In the genomic region with DNA sequence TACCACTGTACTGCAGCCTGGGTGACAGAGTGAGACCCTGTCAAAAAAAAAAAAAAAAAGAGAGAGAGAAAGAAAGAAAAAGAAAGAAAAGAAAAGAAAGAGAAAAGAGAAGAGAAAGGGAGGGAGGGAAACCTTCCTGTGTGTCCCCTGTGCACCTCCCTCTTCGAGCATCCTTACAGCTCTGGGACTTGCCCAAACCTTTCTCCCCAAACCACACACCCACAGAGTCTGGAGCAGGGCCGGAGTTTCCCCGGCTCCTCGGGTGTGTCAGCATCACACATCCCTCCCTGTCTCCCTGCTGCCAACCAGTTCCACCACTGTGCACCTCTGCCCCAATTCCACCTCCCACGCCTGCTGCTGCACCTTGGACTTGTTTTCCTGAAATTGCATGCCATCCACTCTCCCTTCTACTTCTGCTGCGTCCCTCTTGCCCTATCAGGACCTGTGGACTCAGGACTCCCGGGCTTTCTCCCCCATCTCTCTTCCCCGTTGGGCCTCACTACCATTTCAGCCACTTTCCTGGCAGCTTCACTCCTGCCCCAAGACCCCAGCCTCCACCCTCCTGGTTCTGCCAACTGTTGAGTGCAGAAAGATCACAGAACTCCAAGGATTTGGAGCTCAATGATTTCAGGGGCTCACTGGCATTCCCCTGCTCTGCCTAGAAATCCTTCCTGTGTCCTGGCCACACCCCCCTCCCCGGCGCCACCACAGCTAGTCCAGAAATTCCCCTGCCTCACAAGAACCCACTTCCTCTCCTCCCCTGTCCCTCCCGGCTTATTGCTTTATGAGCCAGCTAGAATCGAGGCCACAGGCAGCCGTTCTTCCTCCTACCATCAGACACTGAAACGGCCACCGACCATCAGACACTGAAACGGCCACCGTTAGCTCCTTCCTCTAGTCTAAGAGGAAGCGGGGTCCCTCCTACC, we compare ENCODE assay signal across 8 cellular contexts. TPM values are rescaled to one million over a fixed set of nuclear protein-coding genes. Genes with fewer than 3 reads are reported as not detected.
DNase-seq lines count a peak whose midpoint lies in the region; ATAC-seq and TF ChIP-seq lines count a peak whose summit lies in the region.

No MANE protein-coding gene starts in this region.

- H3K27me3 ChIP-seq in CD4-positive, alpha-beta T cell (ENCODE audit: control insufficient read depth, insufficient read depth, low read length): no peaks in the 10 kb centered on the region
- H3K27me3 ChIP-seq in heart right ventricle: no peaks in the 10 kb centered on the region
- H3K27me3 ChIP-seq in spleen (replicated peaks in 1 of 7): no peaks in the 10 kb centered on the region

- H3K4me3 Mint-ChIP-seq in CD4-positive, alpha-beta T cell: peak overlapping the region; percentile 55
- H3K4me3 Mint-ChIP-seq in activated CD4-positive, alpha-beta memory T cell treated with anti-CD3 and anti-CD28 coated beads for 36 hours: peak overlapping the region; percentile 1

- H3K27ac ChIP-seq in CD4-positive, alpha-beta T cell (ENCODE audit: low read depth, low read length): peak overlapping the region; percentile 22
- H3K27ac ChIP-seq in heart right ventricle (peak overlapping the region in 3 of 10 donors; percentile 23 to 72 (median 56)), spleen (peak overlapping the region; percentile 13 to 73 (median 60))

- no peaks in the 10 kb centered on the region for H3K9me3 ChIP-seq in CD4-positive, alpha-beta T cell (ENCODE audit: control insufficient read depth, low read length)
- H3K9me3 ChIP-seq in heart right ventricle (no peaks in the 10 kb centered on the region), spleen (no peaks in the 10 kb centered on the region)

- ATAC-seq in CD4-positive, alpha-beta T cell (ENCODE audit: poor library complexity): peak; percentile 46
- ATAC-seq in heart right ventricle (peak in 7 of 8 donors; percentile 19 to 65 (median 52)), HG02798 (IDR thresholded peaks at IDR 0.05; ENCODE audit: poor library complexity, unreplicated experiment) (no peak), HG03439 (IDR thresholded peaks at IDR 0.05; ENCODE audit: unreplicated experiment) (no peak)

- TF ChIP-seq CTCF in CD4-positive, alpha-beta T cell (IDR thresholded peaks at IDR 0.05): no peak
- TF ChIP-seq CTCF in heart right ventricle (IDR thresholded peaks at IDR 0.05): no peak
- TF ChIP-seq CTCF in spleen (IDR thresholded peaks at IDR 0.05 in 8 of 11, conservative IDR thresholded peaks at IDR 0.05 in 3 of 11): no peak

- no peak overlapping the region for H3K4me3 ChIP-seq in heart right ventricle
- H3K4me3 ChIP-seq in spleen: peak overlapping the region in 1 of 8 donors; percentile 30

- TF ChIP-seq POLR2A in spleen (IDR thresholded peaks at IDR 0.05): no peak

- DNase-seq in CD4-positive, alpha-beta T cell: peak in 1 of 10 experiments; percentile 16
- peak; percentile 85 for DNase-seq in HT1080 (ENCODE audit: low read depth)
- DNase-seq in activated CD4-positive, alpha-beta memory T cell treated with anti-CD3 and anti-CD28 coated beads for 36 hours: peak; percentile 67
- peak in 1 of 2 donors; percentile 31 for DNase-seq in heart right ventricle
- DNase-seq in spleen: peak; percentile 79
- DNase-seq in OCI-M2 (lab: John Stamatoyannopoulos, UW; ENCODE audit: unreplicated experiment): no peak

- H3K27me3 Mint-ChIP-seq in CD4-positive, alpha-beta T cell: no peaks in the 10 kb centered on the region
- no peaks in the 10 kb centered on the region for H3K27me3 Mint-ChIP-seq in activated CD4-positive, alpha-beta memory T cell treated with anti-CD3 and anti-CD28 coated beads for 36 hours

- 50 to 62% methylated on average over 18 of the region's 18 CpGs for WGBS in heart right ventricle, 2 donors
- WGBS in spleen, 5 donors: 10 to 14% (median 11%) methylated on average over 18 of the region's 18 CpGs

- H3K27ac Mint-ChIP-seq in CD4-positive, alpha-beta T cell: peak overlapping the region; percentile 57
- peak overlapping the region; percentile 80 for H3K27ac Mint-ChIP-seq in activated CD4-positive, alpha-beta memory T cell treated with anti-CD3 and anti-CD28 coated beads for 36 hours

- POLR2A ChIA-PET in CD4-positive, alpha-beta T cell (lab: Charles Lee): interaction anchor here (1.3 kb wide), 1 partner anchor 18 kb away, joined by 5 read pairs; a partner anchor contains a TSS
- POLR2A ChIA-PET in activated CD4-positive, alpha-beta memory T cell treated with anti-CD3 and anti-CD28 coated beads for 36 hours (lab: Charles Lee): interaction anchor here (1.3 kb wide), 1 partner anchor 13 kb away, joined by 3 read pairs; no protein-coding TSS in a partner anchor

- H3K4me1 Mint-ChIP-seq in CD4-positive, alpha-beta T cell (ENCODE audit: low read depth): peaks cover 14% of the 10 kb centered on the region
- peaks cover 16% of the 10 kb centered on the region for H3K4me1 Mint-ChIP-seq in activated CD4-positive, alpha-beta memory T cell treated with anti-CD3 and anti-CD28 coated beads for 36 hours (ENCODE audit: low read depth)

- H3K36me3 ChIP-seq in heart right ventricle (peaks cover 0 to 49% (median 0%) of the 10 kb centered on the region in 9 donors), spleen (peaks cover 0 to 59% (median 10%) of the 10 kb centered on the region in 6 donors)

- H3K36me3 Mint-ChIP-seq in CD4-positive, alpha-beta T cell (ENCODE audit: low read depth): peaks cover 7% of the 10 kb centered on the region
- H3K36me3 Mint-ChIP-seq in activated CD4-positive, alpha-beta memory T cell treated with anti-CD3 and anti-CD28 coated beads for 36 hours: peaks cover 5% of the 10 kb centered on the region

- CTCF ChIA-PET in CD4-positive, alpha-beta T cell (lab: Charles Lee): interaction anchor here (0.7 to 1.1 kb wide), 3 partner anchors 9 to 79 kb away, joined by 3 to 4 read pairs (median 3); no protein-coding TSS in a partner anchor
- CTCF ChIA-PET in activated CD4-positive, alpha-beta memory T cell treated with anti-CD3 and anti-CD28 coated beads for 36 hours (lab: Charles Lee): interaction anchor here (0.8 to 11.7 kb wide), 4 partner anchors 9 to 283 kb away, joined by 3 to 170 read pairs (median 7); a partner anchor contains a TSS

- no peaks in the 10 kb centered on the region for H3K9me3 Mint-ChIP-seq in CD4-positive, alpha-beta T cell
- no peaks in the 10 kb centered on the region for H3K9me3 Mint-ChIP-seq in activated CD4-positive, alpha-beta memory T cell treated with anti-CD3 and anti-CD28 coated beads for 36 hours

- intact Hi-C loops in CD4-positive, alpha-beta T cell (cut with DNase I, micrococcal nuclease): no loop called here
- intact Hi-C loops in activated CD4-positive, alpha-beta memory T cell treated with anti-CD3 and anti-CD28 coated beads for 36 hours (cut with micrococcal nuclease): no loop called here
- intact Hi-C loops in heart right ventricle (cut with DNase I) (no loop called here), spleen (cut with DNase I; ENCODE audit: low total_unique reads) (no loop called here)

- H3K4me1 ChIP-seq in heart right ventricle (peaks cover 0 to 23% (median 0%) of the 10 kb centered on the region in 9 donors), spleen (peaks cover 12 to 45% (median 26%) of the 10 kb centered on the region in 6 donors)

RNA-seq across cellular contexts. Expression of a gene that starts 3.7 kb away (rescaled TPM):
- 1 to 10 TPM; 3.9 to 4.9 TPM for total RNA-seq in CD4-positive, alpha-beta T cell
- total RNA-seq in HT1080 (2014; rRNA removed; shearing (Covaris generic)): 2.1 and 3.5 TPM in 2 replicates
- 1.2 and 2.4 TPM in 2 replicates for polyA plus RNA-seq in HT1080 (2015; cell fraction: cytosol; rRNA removed)
- polyA plus RNA-seq in HT1080 (2015; cell fraction: nucleus; rRNA removed): 22.1 and 27.4 TPM in 2 replicates
- total RNA-seq in activated CD4-positive, alpha-beta memory T cell treated with anti-CD3 and anti-CD28 coated beads for 36 hours: 1 to 10 TPM; 2.9 to 3.7 TPM
- total RNA-seq in heart right ventricle (1 to 10 TPM in 7 of 10 donors, under 1 TPM in 3; 0.52 to 2.2 (median 1.3) TPM), spleen (10 to 100 TPM in 2 of 7 donors, 1 to 10 TPM in 5; 6.7 to 12.0 (median 7.1) TPM)
- polyA plus RNA-seq in heart right ventricle (10 to 100 TPM in 1 of 2 donors, 1 to 10 TPM in 1; 2.4 to 11.3 TPM), spleen (10 to 100 TPM; 13.8 to 39.8 (median 31.2) TPM)

RNA-seq across cellular contexts. Expression of a gene that starts 17.9 kb away (rescaled TPM):
- 10 to 100 TPM; 13.0 to 13.8 TPM for total RNA-seq in CD4-positive, alpha-beta T cell
- 23.8 and 32.8 TPM in 2 replicates for total RNA-seq in HT1080 (2014; rRNA removed; shearing (Covaris generic))
- 18.2 and 21.4 TPM in 2 replicates for polyA plus RNA-seq in HT1080 (2015; cell fraction: cytosol; rRNA removed)
- polyA plus RNA-seq in HT1080 (2015; cell fraction: nucleus; rRNA removed): 15.1 and 20.4 TPM in 2 replicates
- 10 to 100 TPM; 11.4 to 12.3 TPM for total RNA-seq in activated CD4-positive, alpha-beta memory T cell treated with anti-CD3 and anti-CD28 coated beads for 36 hours
- total RNA-seq in heart right ventricle (10 to 100 TPM in 3 of 10 donors, 1 to 10 TPM in 7; 4.4 to 13.3 (median 9.0) TPM), spleen (10 to 100 TPM in 5 of 7 donors, 1 to 10 TPM in 2; 6.0 to 20.8 (median 13.4) TPM)
- polyA plus RNA-seq in heart right ventricle (10 to 100 TPM; 19.5 to 20.1 TPM), spleen (10 to 100 TPM; 25.7 to 38.7 (median 34.8) TPM)

RNA-seq across cellular contexts. Expression of a gene that starts 18.0 kb away (rescaled TPM):
- total RNA-seq in CD4-positive, alpha-beta T cell: 10 to 100 TPM; 14.5 to 17.9 TPM
- total RNA-seq in HT1080 (2014; rRNA removed; shearing (Covaris generic)): 17.6 and 23.0 TPM in 2 replicates
- polyA plus RNA-seq in HT1080 (2015; cell fraction: cytosol; rRNA removed): 8.7 and 9.9 TPM in 2 replicates
- 21.7 and 29.5 TPM in 2 replicates for polyA plus RNA-seq in HT1080 (2015; cell fraction: nucleus; rRNA removed)
- 10 to 100 TPM; 34.0 to 35.1 TPM for total RNA-seq in activated CD4-positive, alpha-beta memory T cell treated with anti-CD3 and anti-CD28 coated beads for 36 hours
- total RNA-seq in heart right ventricle (100 to 1,000 TPM in 1 of 10 donors, 10 to 100 TPM in 9; 76.0 to 105 (median 94.0) TPM), spleen (10 to 100 TPM; 36.0 to 60.2 (median 45.9) TPM)
- polyA plus RNA-seq in heart right ventricle (10 to 100 TPM; 11.1 to 45.8 TPM), spleen (1 to 10 TPM; 6.3 to 9.8 (median 6.8) TPM)

RNA-seq across cellular contexts. Expression of a gene that starts 30.2 kb away (rescaled TPM):
- under 1 TPM; 0.14 to 0.38 TPM for total RNA-seq in CD4-positive, alpha-beta T cell
- total RNA-seq in HT1080 (2014; rRNA removed; shearing (Covaris generic)): 0.03 TPM in 1 of 2 replicates, not detected in the other
- not detected in 2 replicates for polyA plus RNA-seq in HT1080 (2015; cell fraction: cytosol; rRNA removed)
- polyA plus RNA-seq in HT1080 (2015; cell fraction: nucleus; rRNA removed): not detected in 2 replicates
- under 1 TPM in 1 of 2 experiments, not detected in 1; 0.02 TPM for total RNA-seq in activated CD4-positive, alpha-beta memory T cell treated with anti-CD3 and anti-CD28 coated beads for 36 hours
- under 1 TPM in 4 of 10 donors, not detected in 6; 0.04 to 0.31 (median 0.05) TPM for total RNA-seq in heart right ventricle
- polyA plus RNA-seq in heart right ventricle: under 1 TPM; 0.04 to 0.07 TPM
- under 1 TPM in 4 of 7 donors, not detected in 3; 0.06 to 0.56 (median 0.20) TPM for total RNA-seq in spleen
- polyA plus RNA-seq in spleen: under 1 TPM; 0.04 to 0.29 (median 0.05) TPM

RNA-seq across cellular contexts. Expression of a gene that starts 56.1 kb away (rescaled TPM):
- 10 to 100 TPM; 21.2 to 23.9 TPM for total RNA-seq in CD4-positive, alpha-beta T cell
- total RNA-seq in HT1080 (2014; rRNA removed; shearing (Covaris generic)): 9.5 and 10.8 TPM in 2 replicates
- polyA plus RNA-seq in HT1080 (2015; cell fraction: cytosol; rRNA removed): 6.2 and 8.8 TPM in 2 replicates
- polyA plus RNA-seq in HT1080 (2015; cell fraction: nucleus; rRNA removed): 43.0 TPM in 2 replicates
- total RNA-seq in activated CD4-positive, alpha-beta memory T cell treated with anti-CD3 and anti-CD28 coated beads for 36 hours: 10 to 100 TPM; 17.2 to 18.1 TPM
- total RNA-seq in heart right ventricle (1 to 10 TPM; 2.1 to 6.3 (median 2.8) TPM), spleen (10 to 100 TPM in 4 of 7 donors, 1 to 10 TPM in 3; 7.7 to 16.0 (median 10.3) TPM)
- polyA plus RNA-seq in heart right ventricle (1 to 10 TPM; 1.6 to 8.3 TPM), spleen (10 to 100 TPM in 1 of 3 donors, 1 to 10 TPM in 2; 5.2 to 14.4 (median 7.3) TPM)

Comparison
In these comparisons a context has a peak if more than half of its experiments do, and no peak if none do; other contexts are left out.
1. ATAC-seq: peak in CD4-positive, alpha-beta T cell (single experiment) and heart right ventricle (7 of 8); none in HG02798 (single experiment) and HG03439 (single experiment).